ENCODE assay signal across 9 cellular contexts in genomic region chr10:17645591-17646345, GRCh38. TPM values are rescaled to one million over a fixed set of nuclear protein-coding genes. Genes with fewer than 3 reads are reported as not detected.
DNase-seq lines count a peak whose midpoint lies in the region; ATAC-seq, FAIRE-seq and TF ChIP-seq lines count a peak whose summit lies in the region.
"Had no signal": no experiment of that assay in that cellular context is flagged by ENCODE, and none has a peak within 500 bp of the region (broad histone marks: within the 10 kb centered on the region; RNA-seq: fewer than 3 reads in every experiment).

No MANE protein-coding gene starts in this region.

- dilution Hi-C loops in keratinocyte (cut with MboI; ENCODE audit: extremely low pct_ligation_motif_present, low sequenced_read_pairs) = no loop called here

- ATAC-seq in activated CD8-positive, alpha-beta memory T cell treated with anti-CD3 and anti-CD28 coated beads, Interleukin-2, amount 10 ng/mL, durations not matched to agents 7 days and 5 days = peak; percentile 45
- peak; percentile 68 for ATAC-seq in activated T-cell treated with anti-CD3 and anti-CD28 coated beads, Interleukin-2, amount 50 U/mL, for 72 hours (replicated peaks in 1 of 2)
- no peak for ATAC-seq in GM21529 (IDR thresholded peaks at IDR 0.05; ENCODE audit: unreplicated experiment)

- H4K20me1 ChIP-seq in keratinocyte (ENCODE audit: control insufficient read depth, extremely low read depth, insufficient read depth, low read length) = no peaks in the 10 kb centered on the region

- H3K79me2 ChIP-seq in keratinocyte (ENCODE audit: control insufficient read depth, insufficient read depth, low read length) = peaks cover 80% of the 10 kb centered on the region

- H3K4me2 ChIP-seq in keratinocyte (ENCODE audit: control insufficient read depth, extremely low read depth, insufficient read depth, low read depth, low read length) = peak overlapping the region; percentile 92

- peaks cover 72% of the 10 kb centered on the region for H3K4me1 Mint-ChIP-seq in activated CD8-positive, alpha-beta memory T cell treated with anti-CD3 and anti-CD28 coated beads, Interleukin-2, amount 10 ng/mL, durations not matched to agents 7 days and 5 days
- peaks cover 64% of the 10 kb centered on the region for H3K4me1 Mint-ChIP-seq in activated T-cell treated with anti-CD3 and anti-CD28 coated beads, Interleukin-2, amount 50 U/mL, for 72 hours (ENCODE audit: low read depth)

- peaks cover 47% of the 10 kb centered on the region for H3K36me3 Mint-ChIP-seq in activated CD8-positive, alpha-beta memory T cell treated with anti-CD3 and anti-CD28 coated beads, Interleukin-2, amount 10 ng/mL, durations not matched to agents 7 days and 5 days
- peaks cover 21 to 34% of the 10 kb centered on the region in 2 donors for H3K36me3 Mint-ChIP-seq in activated T-cell treated with anti-CD3 and anti-CD28 coated beads, Interleukin-2, amount 50 U/mL, for 72 hours (ENCODE audit: insufficient read depth in 2 of 2)

- H3K27ac Mint-ChIP-seq in activated CD8-positive, alpha-beta memory T cell treated with anti-CD3 and anti-CD28 coated beads, Interleukin-2, amount 10 ng/mL, durations not matched to agents 7 days and 5 days = peak overlapping the region; percentile 98
- peak overlapping the region; percentile 96 for H3K27ac Mint-ChIP-seq in activated T-cell treated with anti-CD3 and anti-CD28 coated beads, Interleukin-2, amount 50 U/mL, for 72 hours

- 38% methylated on average over 6 of the region's 6 CpGs for WGBS in thymus

- peaks cover 3% of the 10 kb centered on the region for H3K9me3 Mint-ChIP-seq in activated CD8-positive, alpha-beta memory T cell treated with anti-CD3 and anti-CD28 coated beads, Interleukin-2, amount 10 ng/mL, durations not matched to agents 7 days and 5 days (ENCODE audit: low read depth)
- H3K9me3 Mint-ChIP-seq in activated T-cell treated with anti-CD3 and anti-CD28 coated beads, Interleukin-2, amount 50 U/mL, for 72 hours = peaks cover 4 to 5% of the 10 kb centered on the region in 2 donors

- H3K4me1 ChIP-seq in keratinocyte (ENCODE audit: control insufficient read depth, extremely low read depth, insufficient read depth, low read length) (peaks cover 27% of the 10 kb centered on the region), thymus (ENCODE audit: control insufficient read depth, insufficient read depth, low read length) (peaks cover 20% of the 10 kb centered on the region)

- FAIRE-seq in keratinocyte (lab: Jason Lieb, UNC) = peak; percentile 94

- no peaks in the 10 kb centered on the region for H3K9me1 ChIP-seq in keratinocyte (ENCODE audit: control insufficient read depth, extremely low read depth, insufficient read depth, low read length)

- H3K4me3 Mint-ChIP-seq in activated CD8-positive, alpha-beta memory T cell treated with anti-CD3 and anti-CD28 coated beads, Interleukin-2, amount 10 ng/mL, durations not matched to agents 7 days and 5 days = peak overlapping the region; percentile 93
- peak overlapping the region; percentile 99 for H3K4me3 Mint-ChIP-seq in activated T-cell treated with anti-CD3 and anti-CD28 coated beads, Interleukin-2, amount 50 U/mL, for 72 hours

- CTCF ChIA-PET in activated CD8-positive, alpha-beta memory T cell treated with anti-CD3 and anti-CD28 coated beads, Interleukin-2, amount 10 ng/mL, durations not matched to agents 7 days and 5 days (lab: Charles Lee) = interaction anchor here (0.7 to 2.1 kb wide), 3 partner anchors 28 to 828 kb away, joined by 3 to 9 read pairs (median 3); partner anchors contain the start of gene RSU1

- peak overlapping the region; percentile 100 for H3K27ac ChIP-seq in keratinocyte (ENCODE audit: control insufficient read depth, insufficient read depth, low read length)
- H3K27ac ChIP-seq in thymus (ENCODE audit: low read depth) = peak overlapping the region; percentile 80

- H3K9ac ChIP-seq in keratinocyte (ENCODE audit: control insufficient read depth, extremely low read depth, insufficient read depth, low read length) = peak overlapping the region; percentile 98

- H3K4me3 ChIP-seq in keratinocyte (ENCODE audit: control insufficient read depth in 2 of 3, extremely low read depth in 1 of 3, insufficient read depth in 2 of 3, low read depth in 1 of 3, low read length in 3 of 3) (peak overlapping the region; percentile 80 to 100 (median 81)), thymus (ENCODE audit: low read length) (peak overlapping the region; percentile 60)

- H3K9me3 ChIP-seq in keratinocyte (ENCODE audit: control insufficient read depth, low read depth, low read length) (no peaks in the 10 kb centered on the region), thymus (ENCODE audit: control insufficient read depth) (no peaks in the 10 kb centered on the region)

- peaks cover 0 to 3% of the 10 kb centered on the region in 2 experiments for H3K36me3 ChIP-seq in keratinocyte (ENCODE audit: control insufficient read depth in 2 of 2, extremely low read depth in 1 of 2, insufficient read depth in 2 of 2, low read length in 2 of 2)
- no peaks in the 10 kb centered on the region for H3K36me3 ChIP-seq in thymus (ENCODE audit: control insufficient read depth, insufficient read depth)

- in situ Hi-C loops in GM13977 (cut with MboI; ENCODE audit: low pct_unique_long_range_greater_than_20kb, low sequenced_read_pairs, unreplicated experiment) = no loop called here

- no peak overlapping the region for H2AFZ ChIP-seq in keratinocyte (ENCODE audit: control insufficient read depth, low read length)

- H3K27me3 ChIP-seq in keratinocyte (ENCODE audit: control insufficient read depth, extremely low read depth, insufficient read depth, low read length) (no peaks in the 10 kb centered on the region), thymus (ENCODE audit: control insufficient read depth, insufficient read depth) (no peaks in the 10 kb centered on the region)

- peak; percentile 42 for DNase-seq in activated CD8-positive, alpha-beta memory T cell treated with anti-CD3 and anti-CD28 coated beads, Interleukin-2, amount 10 ng/mL, durations not matched to agents 7 days and 5 days
- DNase-seq in activated CD8-positive, alpha-beta memory T cell treated with anti-CD3 and anti-CD28 coated beads, Interleukin-2, amount 50 U/mL, for 4 hours = no peak
- peak; percentile 15 to 24 for DNase-seq in activated T-cell treated with anti-CD3 and anti-CD28 coated beads, Interleukin-2, amount 50 U/mL, for 72 hours
- no peak for DNase-seq in keratinocyte (ENCODE audit: low read depth, low spot score)
- no peak for DNase-seq in GM13977 (ENCODE audit: low spot score)
- no peak for DNase-seq in middle frontal gyrus (ENCODE audit: extremely low spot score, low spot score)
- DNase-seq: NCI-H2171 had no signal

- TF ChIP-seq CTCF in keratinocyte (optimal IDR thresholded peaks at IDR 0.05 in 1 of 3, IDR thresholded peaks at IDR 0.05 in 1 of 3, conservative IDR thresholded peaks at IDR 0.05 in 1 of 3; ENCODE audit: extremely low read depth in 1 of 3, insufficient read depth in 2 of 3, low read length in 3 of 3) (no peak), GM13977 (IDR thresholded peaks at IDR 0.05; ENCODE audit: extremely low read depth, insufficient read depth, missing control alignments) (no peak)

- no peaks in the 10 kb centered on the region for H3K27me3 Mint-ChIP-seq in activated CD8-positive, alpha-beta memory T cell treated with anti-CD3 and anti-CD28 coated beads, Interleukin-2, amount 10 ng/mL, durations not matched to agents 7 days and 5 days
- H3K27me3 Mint-ChIP-seq in activated T-cell treated with anti-CD3 and anti-CD28 coated beads, Interleukin-2, amount 50 U/mL, for 72 hours (ENCODE audit: low read depth) = no peaks in the 10 kb centered on the region

RNA-seq across cellular contexts. Expression of gene STAM, which starts 1.8 kb away (rescaled TPM):
- total RNA-seq in activated CD8-positive, alpha-beta memory T cell treated with anti-CD3 and anti-CD28 coated beads, Interleukin-2, amount 10 ng/mL, durations not matched to agents 7 days and 5 days = 10 to 100 TPM; 27.4 to 47.2 TPM
- total RNA-seq in activated T-cell treated with anti-CD3 and anti-CD28 coated beads, Interleukin-2, amount 50 U/mL, for 72 hours = 10 to 100 TPM; 33.3 to 36.5 TPM
- 27.8 to 34.9 TPM (median 34.1 TPM) in 3 replicates for polyA plus RNA-seq in keratinocyte
- 36.7 TPM for polyA plus RNA-seq in keratinocyte (2011; ENCODE audit: low read depth)
- polyA plus RNA-seq in keratinocyte (2011; cell fraction: cytosol; rRNA removed) = 24.0 and 44.3 TPM in 2 replicates
- 43.4 and 54.3 TPM in 2 replicates for polyA plus RNA-seq in keratinocyte (2011; cell fraction: nucleus; rRNA removed)
- polyA plus RNA-seq in keratinocyte (2012; ENCODE audit: low replicate concordance) = 19.3 and 20.4 TPM in 2 replicates
- 26.8 to 43.6 TPM (median 37.0 TPM) in 3 replicates for polyA minus RNA-seq in keratinocyte
- 16.7 TPM for polyA minus RNA-seq in keratinocyte (2011; cell fraction: cytosol; rRNA and poly(A)+ RNA removed)
- 43.8 and 66.2 TPM in 2 replicates for polyA minus RNA-seq in keratinocyte (2011; cell fraction: nucleus; rRNA and poly(A)+ RNA removed)
- polyA plus RNA-seq in thymus = 19.8 TPM

RNA-seq across cellular contexts. Expression of gene HACD1, which starts 28.6 kb away (rescaled TPM):
- 1 to 10 TPM in 1 of 2 experiments, under 1 TPM in 1; 0.93 to 6.6 TPM for total RNA-seq in activated CD8-positive, alpha-beta memory T cell treated with anti-CD3 and anti-CD28 coated beads, Interleukin-2, amount 10 ng/mL, durations not matched to agents 7 days and 5 days
- total RNA-seq in activated T-cell treated with anti-CD3 and anti-CD28 coated beads, Interleukin-2, amount 50 U/mL, for 72 hours = 1 to 10 TPM; 4.2 to 5.4 TPM
- polyA plus RNA-seq in keratinocyte (17.7 to 46.3 TPM (median 32.5 TPM) in 3 replicates), thymus (11.6 TPM)
- polyA plus RNA-seq in keratinocyte (2011; ENCODE audit: low read depth) = 3.7 TPM
- polyA plus RNA-seq in keratinocyte (2011; cell fraction: cytosol; rRNA removed) = 22.8 and 42.5 TPM in 2 replicates
- polyA plus RNA-seq in keratinocyte (2011; cell fraction: nucleus; rRNA removed) = 24.7 and 34.6 TPM in 2 replicates
- 16.4 and 25.5 TPM in 2 replicates for polyA plus RNA-seq in keratinocyte (2012; ENCODE audit: low replicate concordance)
- 9.1 to 20.9 TPM (median 13.2 TPM) in 3 replicates for polyA minus RNA-seq in keratinocyte
- polyA minus RNA-seq in keratinocyte (2011; cell fraction: cytosol; rRNA and poly(A)+ RNA removed) = 22.3 TPM
- polyA minus RNA-seq in keratinocyte (2011; cell fraction: nucleus; rRNA and poly(A)+ RNA removed) = 5.4 and 11.2 TPM in 2 replicates

Comparison
In these comparisons a context has a peak if more than half of its experiments do, and no peak if none do; other contexts are left out.
1. DNase-seq: peak in activated CD8-positive, alpha-beta memory T cell treated with anti-CD3 and anti-CD28 coated beads, Interleukin-2, amount 10 ng/mL, durations not matched to agents 7 days and 5 days (single experiment) and activated T-cell treated with anti-CD3 and anti-CD28 coated beads, Interleukin-2, amount 50 U/mL, for 72 hours (2 of 2); none in activated CD8-positive, alpha-beta memory T cell treated with anti-CD3 and anti-CD28 coated beads, Interleukin-2, amount 50 U/mL, for 4 hours (single experiment), keratinocyte (single experiment), GM13977 (single experiment) and middle frontal gyrus (single experiment).